1 cellular context compared by ENCODE assay signal in genomic region chr22:24156915-24157782, GRCh38.
TF ChIP-seq lines count a peak whose summit lies in the region.

No MANE protein-coding gene starts in this region.

TF ChIP-seq in H1, 55 proteins besides CTCF, POLR2A, EP300 and RAD21 (continued from another document):
- TF ChIP-seq CBX8 (IDR thresholded peaks at IDR 0.05; ENCODE audit: borderline replicate concordance, low read depth, low read length) (no peak), CHD2 (IDR thresholded peaks at IDR 0.05; ENCODE audit: low read length) (0 out of 2 replicates have a peak, but pooled peaks have one; percentile 42), KDM4A (IDR thresholded peaks at IDR 0.05; ENCODE audit: low read depth, low read length, severe bottlenecking) (peak; percentile 14), USF2 (IDR thresholded peaks at IDR 0.05; ENCODE audit: low read length) (no peak), EGR1 (IDR thresholded peaks at IDR 0.05; ENCODE audit: borderline replicate concordance, low read depth, low read length) (peak; percentile 95), TAF7 (optimal IDR thresholded peaks at IDR 0.05; ENCODE audit: borderline replicate concordance, low read depth, low read length) (no peak), HDAC2 (IDR thresholded peaks at IDR 0.05; ENCODE audit: borderline replicate concordance in 1 of 2, low read depth in 2 of 2, low read length in 2 of 2) (peak; percentile 66 to 88; a peak in 2 of 4 replicates), RBBP5 (IDR thresholded peaks at IDR 0.05; ENCODE audit: borderline replicate concordance, low read depth, low read length) (no peak; the same call in 1 of the 2 replicates), YY1 (IDR thresholded peaks at IDR 0.05; ENCODE audit: low read depth, low read length) (0 out of 2 replicates have a peak, but pooled peaks have one; percentile 11), MAX (IDR thresholded peaks at IDR 0.05) (0 out of 2 replicates have a peak, but pooled peaks have one; percentile 19), CREB1 (IDR thresholded peaks at IDR 0.05) (peak; percentile 56), NRF1 (IDR thresholded peaks at IDR 0.05; ENCODE audit: low read depth, low read length) (no peak), SP1 (IDR thresholded peaks at IDR 0.05; ENCODE audit: low read depth, low read length) (0 out of 2 replicates have a peak, but pooled peaks have one; percentile 33), KDM5A (IDR thresholded peaks at IDR 0.05; ENCODE audit: low read length) (no peak), SUZ12 (IDR thresholded peaks at IDR 0.05; ENCODE audit: low read length) (no peak), NANOG (IDR thresholded peaks at IDR 0.05; ENCODE audit: insufficient read depth, low read depth, low read length, poor library complexity, severe bottlenecking) (peak; percentile 42), SAP30 (IDR thresholded peaks at IDR 0.05; ENCODE audit: insufficient read depth, insufficient replicate concordance, low read length) (no peak), CHD7 (IDR thresholded peaks at IDR 0.05; ENCODE audit: insufficient replicate concordance, low read length) (no peak)
TF ChIP-seq in H1: peak in this region for 12.
